Comparison of ENCODE assay signal across 9 cellular contexts in the genomic region with DNA sequence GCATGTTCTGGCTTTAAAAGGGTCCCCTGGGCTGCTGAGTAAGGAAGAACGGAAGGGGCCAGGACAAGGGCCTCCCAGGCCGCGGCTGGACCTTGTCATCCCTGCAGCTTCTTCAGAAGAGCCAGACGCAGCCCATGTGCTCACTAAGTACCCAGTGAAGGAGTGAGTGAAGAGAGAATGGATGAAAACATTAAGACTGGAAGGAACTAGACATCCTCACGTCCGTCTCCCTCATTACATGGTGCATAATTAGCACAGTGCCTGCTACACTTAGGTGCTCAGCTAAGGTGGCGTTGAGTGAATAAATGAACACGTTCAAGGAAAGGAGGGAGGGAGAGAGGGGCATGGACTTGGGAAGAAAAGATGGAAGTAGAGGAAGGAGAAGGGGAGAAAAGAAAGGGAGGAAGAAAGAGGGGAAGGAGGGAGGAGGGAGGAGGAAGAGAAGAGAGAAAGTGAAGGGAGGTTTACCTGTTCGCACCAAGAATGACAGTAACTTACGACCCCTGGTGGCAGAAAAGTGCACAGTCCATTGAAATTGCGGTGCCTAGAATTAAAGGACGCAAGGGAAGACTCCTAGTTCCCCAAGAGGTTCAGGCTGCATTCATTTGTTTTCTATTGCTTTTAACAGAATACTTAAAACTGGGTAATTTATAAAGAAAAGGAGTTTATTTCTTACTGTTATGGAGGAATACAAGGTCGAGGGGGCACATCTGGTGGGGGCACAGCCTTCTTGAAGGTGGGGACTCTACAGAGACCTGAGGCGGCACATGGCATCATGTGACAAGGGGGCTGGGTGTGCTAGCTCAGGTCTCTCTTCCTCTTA. TPM values are rescaled to one million over a fixed set of nuclear protein-coding genes. Genes with fewer than 3 reads are reported as not detected.
DNase-seq lines count a peak whose midpoint lies in the region; ATAC-seq and TF ChIP-seq lines count a peak whose summit lies in the region.
"Had no signal": no experiment of that assay in that cellular context is flagged by ENCODE, and none has a peak within 500 bp of the region (broad histone marks: within the 10 kb centered on the region; RNA-seq: fewer than 3 reads in every experiment).

No MANE protein-coding gene starts in this region.

- in situ Hi-C loops in SK-MEL-5 (cut with HindIII; ENCODE audit: low pct_unique_long_range_greater_than_20kb, low sequenced_read_pairs), result loop anchor here (25.0 kb wide), 1 partner anchor 144 kb away; no protein-coding TSS in a partner anchor

- peak overlapping the region; percentile 19 for H3K4me2 ChIP-seq in Loucy (ENCODE audit: low read depth, low read length, poor library complexity, severe bottlenecking)

- H4K20me1 ChIP-seq in Loucy (ENCODE audit: insufficient read depth, low read length, poor library complexity, severe bottlenecking), result peaks cover 36% of the 10 kb centered on the region

- no peaks in the 10 kb centered on the region for H3F3A ChIP-seq in Loucy (ENCODE audit: low read depth)

- H3K4me1 ChIP-seq in Loucy (ENCODE audit: insufficient read depth, low read length, poor library complexity, severe bottlenecking) (peaks cover 17% of the 10 kb centered on the region), heart right ventricle (peaks cover 2 to 47% (median 22%) of the 10 kb centered on the region in 9 donors)

- no peak overlapping the region for H2AFZ ChIP-seq in Loucy (ENCODE audit: low read length)

- no peak overlapping the region for H3K4me3 ChIP-seq in Loucy (ENCODE audit: low read length, poor library complexity, severe bottlenecking)
- no peak overlapping the region for H3K4me3 ChIP-seq in heart right ventricle
- H3K4me3 ChIP-seq in retinal pigment epithelial cell (ENCODE audit: low read length), result no peak overlapping the region

- DNase-seq in DMS53 treated with DMSO at 0.1 percent for 48 hours (lab: John Stamatoyannopoulos, UW; ENCODE audit: unreplicated experiment) (peak; percentile 76), SK-MEL-5 (ENCODE audit: low read depth, low spot score) (peak; percentile 79), heart right ventricle (peak in 1 of 2 donors; percentile 40), retinal pigment epithelial cell (ENCODE audit: low read depth) (no peak)
- DNase-seq in activated naive CD4-positive, alpha-beta T cell treated with Interleukin-2 at 50 U/mL for 16 hours, result peak; percentile 71

- H3K9me3 ChIP-seq in Loucy (ENCODE audit: insufficient read depth, low read depth, low read length) (no peaks in the 10 kb centered on the region), heart right ventricle (no peaks in the 10 kb centered on the region)

- peaks cover 10% of the 10 kb centered on the region; the same call in 1 of the 2 replicates for H3K36me3 ChIP-seq in Loucy (ENCODE audit: insufficient read depth, low read length)
- H3K36me3 ChIP-seq in heart right ventricle, result peaks cover 0 to 18% (median 3%) of the 10 kb centered on the region in 9 donors

- no peak overlapping the region for H3K27ac ChIP-seq in heart right ventricle

- TF ChIP-seq CTCF in Loucy (conservative IDR thresholded peaks at IDR 0.05; ENCODE audit: low read length), result peak; percentile 91
- TF ChIP-seq CTCF in heart right ventricle (IDR thresholded peaks at IDR 0.05), result peak; percentile 54 to 84 (median 79)
- peak; percentile 84 for TF ChIP-seq CTCF in retinal pigment epithelial cell (conservative IDR thresholded peaks at IDR 0.05; ENCODE audit: low read depth, low read length)

- H3K9me2 ChIP-seq in Loucy (replicated peaks; ENCODE audit: low read depth, low read length), result no peaks in the 10 kb centered on the region

- peaks cover 37% of the 10 kb centered on the region for H3K79me2 ChIP-seq in Loucy (ENCODE audit: insufficient read depth, low read length)

- 50 to 53% methylated on average over 14 of the region's 14 CpGs for WGBS in heart right ventricle, 2 donors

- H3K9ac ChIP-seq in Loucy (ENCODE audit: low read depth, low read length, poor library complexity, severe bottlenecking), result no peak overlapping the region

- ATAC-seq in heart right ventricle, result peak in 5 of 8 donors; percentile 23 to 54 (median 45)
- ATAC-seq in GM21737 (IDR thresholded peaks at IDR 0.05; ENCODE audit: unreplicated experiment), result no peak
- ATAC-seq in HG03175 (IDR thresholded peaks at IDR 0.05; ENCODE audit: unreplicated experiment), result no peak

- intact Hi-C loops in heart right ventricle (cut with DNase I), result loop anchor here in 9 of 10 donors (1.0 to 10.0 kb wide), 11 partner anchors 114 to 546 kb away; partner anchors contain the start of gene ZNF334 (in 1 of the 9)

- no peaks in the 10 kb centered on the region for H3K27me3 ChIP-seq in Loucy (ENCODE audit: insufficient read depth, low read length, poor library complexity, severe bottlenecking)
- H3K27me3 ChIP-seq in heart right ventricle, result no peaks in the 10 kb centered on the region

RNA-seq across cellular contexts. Expression of gene TP53RK, which starts 8.0 kb away (rescaled TPM):
- 52.9 and 56.6 TPM in 2 replicates for total RNA-seq in SK-MEL-5 (2014; rRNA removed; shearing (Covaris generic))
- polyA plus RNA-seq in SK-MEL-5 (2015; cell fraction: cytosol; rRNA removed), result 23.4 and 28.1 TPM in 2 replicates
- 13.2 and 14.5 TPM in 2 replicates for polyA plus RNA-seq in SK-MEL-5 (2015; cell fraction: nucleus; rRNA removed)
- 1 to 10 TPM; 3.5 to 7.3 (median 6.4) TPM for total RNA-seq in heart right ventricle
- 1 to 10 TPM; 6.9 to 7.8 TPM for polyA plus RNA-seq in heart right ventricle

RNA-seq across cellular contexts. Expression of gene SLC2A10, which starts 28.2 kb away (rescaled TPM):
- total RNA-seq in SK-MEL-5 (2014; rRNA removed; shearing (Covaris generic)), result 8.5 and 8.8 TPM in 2 replicates
- polyA plus RNA-seq in SK-MEL-5 (2015; cell fraction: cytosol; rRNA removed), result 6.4 and 7.0 TPM in 2 replicates
- 4.4 and 9.0 TPM in 2 replicates for polyA plus RNA-seq in SK-MEL-5 (2015; cell fraction: nucleus; rRNA removed)
- total RNA-seq in heart right ventricle, result 1 to 10 TPM; 1.1 to 5.2 (median 2.5) TPM
- 1 to 10 TPM; 1.9 to 3.4 TPM for polyA plus RNA-seq in heart right ventricle
- total RNA-seq: T-helper 1 cell treated with Interleukin-12 subunit alpha and Interleukin-12 subunit beta and Interleukin-4 antibody, amounts not matched to agents 30 ng/mL and 1 ng/mL, for 36 hours had no signal

RNA-seq across cellular contexts. Expression of gene SLC13A3, which starts 30.0 kb away (rescaled TPM):
- 4.1 and 5.2 TPM in 2 replicates for total RNA-seq in SK-MEL-5 (2014; rRNA removed; shearing (Covaris generic))
- 3.8 and 4.8 TPM in 2 replicates for polyA plus RNA-seq in SK-MEL-5 (2015; cell fraction: cytosol; rRNA removed)
- 8.8 and 16.1 TPM in 2 replicates for polyA plus RNA-seq in SK-MEL-5 (2015; cell fraction: nucleus; rRNA removed)
- 1 to 10 TPM in 1 of 10 donors, under 1 TPM in 9; 0.13 to 1.2 (median 0.60) TPM for total RNA-seq in heart right ventricle
- under 1 TPM; 0.29 to 0.61 TPM for polyA plus RNA-seq in heart right ventricle

Comparison
In these comparisons a context has a peak if more than half of its experiments do, and no peak if none do; other contexts are left out.
1. ATAC-seq: peak in heart right ventricle (5 of 8); none in GM21737 (single experiment) and HG03175 (single experiment).
2. Peak in every context shown above with its lines, with median percentiles within 50 percentile points of each other: CTCF ChIP-seq.